In the genomic region with DNA sequence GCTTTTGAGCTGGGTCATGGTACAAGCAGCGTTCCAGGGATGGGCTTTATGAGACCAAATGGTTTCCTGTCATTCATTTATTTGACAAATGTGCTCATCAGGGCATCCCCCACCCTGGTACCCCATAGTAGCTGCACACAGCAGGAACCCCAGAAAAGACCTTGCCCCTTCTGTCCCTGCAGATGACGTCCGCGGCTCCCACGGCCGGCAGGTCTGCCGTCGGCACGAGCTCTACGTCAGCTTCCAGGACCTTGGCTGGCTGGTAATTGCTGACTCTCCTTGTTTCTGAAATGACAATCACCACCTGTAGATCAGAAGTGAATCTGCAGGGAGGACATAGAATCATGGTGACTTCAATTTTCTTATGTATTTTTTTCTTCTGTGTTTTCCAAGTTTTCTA, we compare ENCODE assay signal across 7 cellular contexts. TPM values are rescaled to one million over a fixed set of nuclear protein-coding genes. Genes with fewer than 3 reads are reported as not detected.
"Had no signal": no experiment of that assay in that cellular context is flagged by ENCODE, and none has a peak within 500 bp of the region (broad histone marks: within the 10 kb centered on the region; RNA-seq: fewer than 3 reads in every experiment).

No MANE protein-coding gene starts in this region.

RNA-seq across cellular contexts. Expression of gene BMP8A, which starts 30.8 kb away (rescaled TPM):
- total RNA-seq: activated CD4-positive, alpha-beta memory T cell treated with anti-CD3 and anti-CD28 coated beads for 36 hours; activated CD4-positive, alpha-beta T cell treated with anti-CD3 and anti-CD28 coated beads, Interleukin-2, amount 10 ng/mL, durations not matched to agents 24 days and 14 days; activated naive CD4-positive, alpha-beta T cell treated with anti-CD3 and anti-CD28 coated beads for 36 hours; activated T-helper 1 cell treated with anti-CD3 and anti-CD28 coated beads, Interleukin-12 subunit alpha, Interleukin-12 subunit beta, Interleukin-2, Interleukin-4 antibody, amounts not matched to agents 30 ng/mL and 10 ng/mL and 1 ng/mL, durations not matched to agents 14 hours and 24 hours and 36 hours; ascending aorta; T-helper 1 cell treated with Interleukin-12 subunit alpha and Interleukin-12 subunit beta and Interleukin-4 antibody, amounts not matched to agents 30 ng/mL and 1 ng/mL, for 36 hours; T-helper 2 cell treated with Interferon-gamma antibody and Interleukin-4, amounts not matched to agents 100 ng/mL and 5 ng/mL, for 36 hours had no signal
